In genomic region chr10:100670828-100671479, GRCh38 we compare ENCODE assay signal across 9 cellular contexts.
A peak's percentile ranks its signal among the peaks of the same experiment; 100 is the strongest.
DNase-seq lines count a peak whose midpoint lies in the region; ATAC-seq and TF ChIP-seq lines count a peak whose summit lies in the region.
"Had no signal": no experiment of that assay in that cellular context is flagged by ENCODE, and none has a peak within 500 bp of the region (broad histone marks: within the 10 kb centered on the region; RNA-seq: fewer than 3 reads in every experiment).

No MANE protein-coding gene starts in this region.

- peak overlapping the region; percentile 61 for H3K4me3 Mint-ChIP-seq in WTC11

- no peak overlapping the region for H2AK5ac ChIP-seq in mesendoderm (ENCODE audit: low read length)

- H3K36me3 ChIP-seq in mesendoderm (ENCODE audit: control insufficient read depth, insufficient read depth, low read length) (no peaks in the 10 kb centered on the region), testis (ENCODE audit: low read depth, missing control alignments) (no peaks in the 10 kb centered on the region)

- no peaks in the 10 kb centered on the region for H3K79me1 ChIP-seq in mesendoderm (ENCODE audit: low read length)

- no CpG with 5 or more reads among the region's 54 CpGs for WGBS in mesendoderm (ENCODE audit: extremely low coverage, insufficient coverage, low lambda C conversion rate)
- WGBS in testis, 2 donors, result 5 to 6% methylated on average over 12 to 42 of the region's 54 CpGs

- H3K27me3 ChIP-seq in mesendoderm (ENCODE audit: insufficient read depth, low read length, poor library complexity) (peaks cover 9% of the 10 kb centered on the region), testis (no peaks in the 10 kb centered on the region)

- H2BK15ac ChIP-seq in mesendoderm (replicated peaks; ENCODE audit: low read depth), result no peak overlapping the region

- H3K27ac ChIP-seq in 22Rv1, result no peak overlapping the region
- no peak overlapping the region for H3K27ac ChIP-seq in mesendoderm (ENCODE audit: low read depth, low read length)
- no peak overlapping the region for H3K27ac ChIP-seq in testis
- H3K27ac ChIP-seq: epithelial cell of prostate had no signal

- no peaks in the 10 kb centered on the region for H3K9me3 Mint-ChIP-seq in WTC11

- no peak overlapping the region for H4K5ac ChIP-seq in mesendoderm (ENCODE audit: low read length)

- no peak for TF ChIP-seq POLR2A in testis (IDR thresholded peaks at IDR 0.05)

- POLR2A ChIA-PET in WTC11 (lab: Charles Lee), result no interaction called here

- H3K18ac ChIP-seq in mesendoderm (ENCODE audit: low read length), result no peak overlapping the region

- H3K4me3 ChIP-seq in cardiac fibroblast (replicated peaks in 1 of 2; ENCODE audit: low read depth in 2 of 2, low read length in 2 of 2) (no peak overlapping the region), mesendoderm (ENCODE audit: low read length) (no peak overlapping the region), testis (peak overlapping the region; percentile 16 to 39)

- H3K4me2 ChIP-seq in mesendoderm (ENCODE audit: low read length), result no peak overlapping the region

- no peak overlapping the region for H3K9ac ChIP-seq in mesendoderm (ENCODE audit: low read length)

- DNase-seq in WTC11 (ENCODE audit: low spot score) (peak; percentile 77), cardiac fibroblast (ENCODE audit: low read depth in 2 of 2) (peak in 1 of 2 donors; percentile 5), mesendoderm (peak; percentile 44), testis (peak; percentile 60)

- no peak overlapping the region for H3K4ac ChIP-seq in mesendoderm (ENCODE audit: low read depth, low read length)

- H3K9me3 ChIP-seq in testis, result no peaks in the 10 kb centered on the region

- CTCF ChIA-PET in WTC11 (lab: Charles Lee), result interaction anchor here (0.5 to 1.8 kb wide), 24 partner anchors 8 to 568 kb away, joined by 3 to 21 read pairs (median 4); partner anchors contain the start of gene HIF1AN

- H4K8ac ChIP-seq in mesendoderm (ENCODE audit: low read depth, low read length), result no peak overlapping the region

- H3K27ac Mint-ChIP-seq in WTC11, result no peak overlapping the region

- H3K36me3 Mint-ChIP-seq in WTC11, result no peaks in the 10 kb centered on the region

- no peak overlapping the region for H3K23ac ChIP-seq in mesendoderm (ENCODE audit: low read length)

- peak overlapping the region; percentile 46 for H3K56ac ChIP-seq in mesendoderm (ENCODE audit: low read length)

- no peak overlapping the region for H2BK5ac ChIP-seq in mesendoderm (ENCODE audit: low read length)

- H3K4me1 Mint-ChIP-seq in WTC11, result peaks cover 28% of the 10 kb centered on the region

- H3K4me1 ChIP-seq in mesendoderm (ENCODE audit: control insufficient read depth, low read depth, low read length) (peaks cover 2% of the 10 kb centered on the region), testis (no peaks in the 10 kb centered on the region)

- H2BK120ac ChIP-seq in mesendoderm (ENCODE audit: low read depth, low read length), result no peak overlapping the region

- TF ChIP-seq CTCF in 22Rv1 (IDR thresholded peaks at IDR 0.05), result peak; percentile 98
- peak; percentile 92 for TF ChIP-seq CTCF in WTC11 (IDR thresholded peaks at IDR 0.05)
- TF ChIP-seq CTCF in cardiac fibroblast (IDR thresholded peaks at IDR 0.05; ENCODE audit: low read depth, low read length), result peak; percentile 32
- TF ChIP-seq CTCF in testis (IDR thresholded peaks at IDR 0.05), result peak; percentile 55 to 88 (median 69)

- no peaks in the 10 kb centered on the region for H3K79me2 ChIP-seq in mesendoderm (ENCODE audit: control insufficient read depth, insufficient read depth, low read length)

- H3K27me3 Mint-ChIP-seq in WTC11 (ENCODE audit: low read depth), result peaks cover 60% of the 10 kb centered on the region

- ATAC-seq in GM19452 (IDR thresholded peaks at IDR 0.05; ENCODE audit: unreplicated experiment) (peak; percentile 66), WTC11 (peak; percentile 67), HG02970 (IDR thresholded peaks at IDR 0.05; ENCODE audit: low FRiP score, unreplicated experiment) (no peak), HG03045 (IDR thresholded peaks at IDR 0.05; ENCODE audit: unreplicated experiment) (no peak)

- intact Hi-C loops in testis (cut with DNase I; ENCODE audit: low total_unique reads), result no loop called here

TF ChIP-seq in WTC11, 78 proteins besides CTCF, POLR2A, EP300 and RAD21 (continues in another document):
- TF ChIP-seq ATF6 (CRISPR knock-in tag; IDR thresholded peaks at IDR 0.05) (no peak), ATF2 (CRISPR knock-in tag; IDR thresholded peaks at IDR 0.05; ENCODE audit: borderline replicate concordance, low read depth) (no peak), IRF2 (CRISPR knock-in tag; IDR thresholded peaks at IDR 0.05; ENCODE audit: borderline replicate concordance, low read depth) (no peak), USF1 (CRISPR knock-in tag; IDR thresholded peaks at IDR 0.05) (no peak), GABPB1 (CRISPR knock-in tag; IDR thresholded peaks at IDR 0.05) (no peak), SP1 (CRISPR knock-in tag; conservative IDR thresholded peaks at IDR 0.05) (peak; percentile 47; the same call in 1 of the 2 replicates), CBFB (CRISPR knock-in tag; IDR thresholded peaks at IDR 0.05; ENCODE audit: low read depth) (no peak), ZMAT4 (CRISPR knock-in tag; IDR thresholded peaks at IDR 0.05) (no peak), FOXP1 (CRISPR knock-in tag; IDR thresholded peaks at IDR 0.05; ENCODE audit: borderline replicate concordance) (no peak; the same call in 1 of the 2 replicates), FOXP4 (CRISPR knock-in tag; IDR thresholded peaks at IDR 0.05) (no peak)

Comparison
In these comparisons a context has a peak if more than half of its experiments do, and no peak if none do; other contexts are left out.
1. CTCF ChIP-seq: peak in every context shown above with its lines; median percentile 98 in 22Rv1; 92 in WTC11; 69 in testis; 32 in cardiac fibroblast.
2. ATAC-seq: peak in GM19452 (single experiment) and WTC11 (single experiment); none in HG02970 (single experiment) and HG03045 (single experiment).
3. H3K4me3 ChIP-seq: peak in testis (2 of 2); none in cardiac fibroblast (0 of 2) and mesendoderm (single experiment).